31 cellular contexts compared by ENCODE assay signal in the genomic region with DNA sequence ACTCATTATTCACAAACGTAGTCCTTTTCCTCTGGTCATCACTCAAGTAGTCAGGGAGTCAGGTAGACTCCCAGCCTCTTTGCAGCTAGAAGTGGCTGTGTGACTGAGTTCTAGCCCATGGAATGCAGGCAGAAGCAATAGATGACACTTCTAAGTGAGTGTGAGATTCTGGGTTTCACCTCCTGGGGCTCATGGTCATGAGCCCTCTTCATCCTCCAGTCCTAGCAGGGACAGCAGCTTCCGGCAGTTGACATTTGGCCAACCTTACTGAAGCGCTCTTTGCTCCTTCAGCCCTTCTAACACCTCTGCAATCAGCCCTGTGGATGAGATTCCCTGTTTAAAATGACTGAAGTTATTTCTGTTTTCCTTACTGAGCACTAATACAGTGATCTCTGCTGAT.
"Had no signal": no experiment of that assay in that cellular context is flagged by ENCODE, and none has a peak within 500 bp of the region (broad histone marks: within the 10 kb centered on the region; RNA-seq: fewer than 3 reads in every experiment).

No MANE protein-coding gene starts in this region.

- H3K27ac ChIP-seq: body of pancreas, coronary artery, dorsolateral prefrontal cortex, epithelial cell of prostate, esophagus squamous epithelium, gastroesophageal sphincter, WERI-Rb-1 had no signal

- H3K9me3 ChIP-seq: body of pancreas, esophagus squamous epithelium, gastroesophageal sphincter had no signal

- DNase-seq: activated B cell treated with CpG ODN at 0.5 μM for 24 hours; activated CD4-positive, alpha-beta T cell treated with anti-CD3 and anti-CD28 coated beads for 48 hours; activated CD4-positive, alpha-beta T cell treated with anti-CD3 and anti-CD28 coated beads, Interleukin-2, amount 50 U/mL, for 1 hour; activated CD4-positive, alpha-beta T cell treated with anti-CD3 and anti-CD28 coated beads, Interleukin-2, amount 50 U/mL, for 48 hours; activated CD8-positive, alpha-beta memory T cell treated with anti-CD3 and anti-CD28 coated beads for 24 hours; activated CD8-positive, alpha-beta T cell treated with anti-CD3 and anti-CD28 coated beads for 36 hours; activated effector memory CD4-positive, alpha-beta T cell treated with Interleukin-2 at 50 U/mL for 16 hours; activated gamma-delta T cell treated with Interleukin-2 at 50 U/mL for 16 hours; activated naive CD4-positive, alpha-beta T cell treated with anti-CD3 and anti-CD28 coated beads, Interleukin-2, amount 50 U/mL, for 16 hours; activated naive CD4-positive, alpha-beta T cell treated with Interleukin-2 at 50 U/mL for 16 hours; activated T-cell treated with anti-CD3 and anti-CD28 coated beads, Interleukin-2, amount 50 U/mL, for 4 hours; amniotic stem cell; anterior cingulate cortex; body of pancreas; dorsolateral prefrontal cortex; effector memory CD4-positive, alpha-beta T cell; esophagus squamous epithelium; foreskin melanocyte; T-helper 1 cell; T-helper 17 cell; T1000; WERI-Rb-1 had no signal

- H3K27me3 ChIP-seq: body of pancreas, dorsolateral prefrontal cortex, esophagus squamous epithelium, gastroesophageal sphincter had no signal

- H3K9me3 Mint-ChIP-seq: activated B cell treated with CpG ODN at 0.5 μM for 24 hours; activated CD8-positive, alpha-beta T cell treated with anti-CD3 and anti-CD28 coated beads for 36 hours; activated T-cell treated with anti-CD3 and anti-CD28 coated beads, Interleukin-2, amount 50 U/mL, for 4 hours; activated T-helper 17 cell treated with anti-CD3 and anti-CD28 coated beads, Interleukin-2, amount 50 U/mL, for 72 hours; central memory CD8-positive, alpha-beta T cell; dendritic cell treated with granulocyte-macrophage colony-stimulating factor and Interleukin-4, amounts not matched to agents 40 ng/mL and 50 ng/mL, for 4 days; T-helper 2 cell treated with Interferon-gamma antibody and Interleukin-4, amounts not matched to agents 5 μg/mL and 100 μg/mL, for 36 hours had no signal

- H3K27me3 Mint-ChIP-seq: activated naive CD8-positive, alpha-beta T cell; central memory CD8-positive, alpha-beta T cell had no signal

- H3K36me3 Mint-ChIP-seq: activated naive CD8-positive, alpha-beta T cell had no signal

- H3K4me3 ChIP-seq: body of pancreas, coronary artery, dorsolateral prefrontal cortex, esophagus squamous epithelium, gastroesophageal sphincter had no signal

- H3K36me3 ChIP-seq: gastroesophageal sphincter had no signal

- ATAC-seq: activated CD4-positive, CD25-positive, alpha-beta regulatory T cell treated with anti-CD3 and anti-CD28 coated beads, Interleukin-2, amount 50 U/mL, for 24 hours; activated CD8-positive, alpha-beta T cell treated with anti-CD3 and anti-CD28 coated beads for 36 hours; activated T-cell treated with anti-CD3 and anti-CD28 coated beads, Interleukin-2, amount 50 U/mL, for 4 hours; activated T-helper 17 cell treated with anti-CD3 and anti-CD28 coated beads, Interleukin-2, amount 50 U/mL, for 72 hours; body of pancreas; gastroesophageal sphincter; T-helper 17 cell had no signal

- H3K4me1 ChIP-seq: body of pancreas had no signal

- H3K27ac Mint-ChIP-seq: activated B cell treated with CpG ODN at 0.5 μM for 24 hours; activated CD8-positive, alpha-beta T cell treated with anti-CD3 and anti-CD28 coated beads for 36 hours; activated naive CD8-positive, alpha-beta T cell; activated T-helper 17 cell treated with anti-CD3 and anti-CD28 coated beads, Interleukin-2, amount 50 U/mL, for 72 hours; dendritic cell treated with granulocyte-macrophage colony-stimulating factor and Interleukin-4, amounts not matched to agents 40 ng/mL and 50 ng/mL, for 4 days; T-helper 17 cell; T-helper 2 cell treated with Interferon-gamma antibody and Interleukin-4, amounts not matched to agents 5 μg/mL and 100 μg/mL, for 36 hours had no signal

- H3K4me3 Mint-ChIP-seq: activated B cell treated with CpG ODN at 0.5 μM for 24 hours; activated CD8-positive, alpha-beta T cell treated with anti-CD3 and anti-CD28 coated beads for 36 hours; activated naive CD8-positive, alpha-beta T cell; activated T-cell treated with anti-CD3 and anti-CD28 coated beads, Interleukin-2, amount 50 U/mL, for 4 hours; activated T-helper 17 cell treated with anti-CD3 and anti-CD28 coated beads, Interleukin-2, amount 50 U/mL, for 72 hours; central memory CD8-positive, alpha-beta T cell; dendritic cell treated with granulocyte-macrophage colony-stimulating factor and Interleukin-4, amounts not matched to agents 40 ng/mL and 50 ng/mL, for 4 days; T-helper 17 cell; T-helper 2 cell treated with Interferon-gamma antibody and Interleukin-4, amounts not matched to agents 5 μg/mL and 100 μg/mL, for 36 hours had no signal

- H3K4me1 Mint-ChIP-seq: activated T-helper 17 cell treated with anti-CD3 and anti-CD28 coated beads, Interleukin-2, amount 50 U/mL, for 72 hours; central memory CD8-positive, alpha-beta T cell had no signal
